Comparison of ENCODE assay signal across 14 cellular contexts in the genomic region with DNA sequence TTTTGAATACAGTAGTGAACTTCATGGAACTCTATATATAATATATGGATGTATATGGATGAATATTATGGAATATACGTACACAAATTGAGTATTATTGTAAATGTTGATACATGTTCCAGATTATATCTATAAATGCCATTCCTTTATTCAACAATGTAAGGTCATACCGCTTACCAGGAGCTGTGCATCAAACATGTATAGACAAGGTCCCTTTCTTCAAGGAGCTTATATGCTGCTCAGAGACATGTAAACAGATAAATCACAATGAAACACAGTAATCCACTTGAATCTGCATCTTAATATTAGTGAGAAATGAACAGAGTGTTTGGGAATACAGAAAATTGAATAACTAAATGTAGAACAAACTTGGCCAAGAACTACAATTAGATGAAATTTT. TPM values are rescaled to one million over a fixed set of nuclear protein-coding genes. Genes with fewer than 3 reads are reported as not detected.
DNase-seq lines count a peak whose midpoint lies in the region; TF ChIP-seq lines count a peak whose summit lies in the region.
"Had no signal": no experiment of that assay in that cellular context is flagged by ENCODE, and none has a peak within 500 bp of the region (broad histone marks: within the 10 kb centered on the region; RNA-seq: fewer than 3 reads in every experiment).

No MANE protein-coding gene starts in this region.

- H3K4me2 ChIP-seq in Loucy (ENCODE audit: low read depth, low read length, poor library complexity, severe bottlenecking), result peak overlapping the region; percentile 90
- peak overlapping the region; percentile 77 for H3K4me2 ChIP-seq in mammary epithelial cell (ENCODE audit: insufficient read depth, low read depth, low read length)

- H3K4me1 ChIP-seq in Caco-2 (peaks cover 11% of the 10 kb centered on the region), Loucy (ENCODE audit: insufficient read depth, low read length, poor library complexity, severe bottlenecking) (peaks cover 27% of the 10 kb centered on the region), mammary epithelial cell (ENCODE audit: insufficient read depth, low read length) (peaks cover 15% of the 10 kb centered on the region)

- peaks cover 40% of the 10 kb centered on the region for H3K79me2 ChIP-seq in Loucy (ENCODE audit: insufficient read depth, low read length)
- H3K79me2 ChIP-seq in mammary epithelial cell (ENCODE audit: insufficient read depth, low read length), result peaks cover 38% of the 10 kb centered on the region

- no peaks in the 10 kb centered on the region for H3K36me3 ChIP-seq in Caco-2 (ENCODE audit: control insufficient read depth, insufficient read depth, low read length)
- H3K36me3 ChIP-seq in Loucy (ENCODE audit: insufficient read depth, low read length), result no peaks in the 10 kb centered on the region
- H3K36me3 ChIP-seq in mammary epithelial cell (ENCODE audit: insufficient read depth, low read length), result peaks cover 2% of the 10 kb centered on the region
- H3K36me3 ChIP-seq: left lung, suprapubic skin had no signal

- H3K27me3 ChIP-seq in Caco-2 (replicated peaks; ENCODE audit: control insufficient read depth, insufficient read depth, low read length), result no peaks in the 10 kb centered on the region
- peaks cover 53% of the 10 kb centered on the region for H3K27me3 ChIP-seq in Loucy (ENCODE audit: insufficient read depth, low read length, poor library complexity, severe bottlenecking)
- H3K27me3 ChIP-seq in mammary epithelial cell (ENCODE audit: insufficient read depth, low read length), result no peaks in the 10 kb centered on the region
- H3K27me3 ChIP-seq: suprapubic skin had no signal

- H3K27ac Mint-ChIP-seq in Caco-2 (ENCODE audit: unreplicated experiment), result no peak overlapping the region
- H3K27ac Mint-ChIP-seq in nephron, result peak overlapping the region in 1 of 3 experiments; percentile 95

- dilution Hi-C loops in mammary epithelial cell (cut with HindIII; ENCODE audit: low sequenced_read_pairs), result no loop called here

- WGBS in mammary epithelial cell (ENCODE audit: low coverage, missing lambda C conversion rate), result 72% methylated on average over 2 of the region's 2 CpGs

- H3K9me2 ChIP-seq in Loucy (replicated peaks; ENCODE audit: low read depth, low read length), result no peaks in the 10 kb centered on the region

- H3K9me3 Mint-ChIP-seq in Caco-2 (ENCODE audit: unreplicated experiment) (peaks cover 27% of the 10 kb centered on the region), nephron (peaks cover 19% of the 10 kb centered on the region)

- DNase-seq in Caco-2 (no peak), mammary epithelial cell (no peak), NCI-H510A (lab: John Stamatoyannopoulos, UW) (no peak), DMS153 (lab: John Stamatoyannopoulos, UW) (no peak), NCI-H345 treated with DMSO at 0.1 percent for 48 hours (lab: John Stamatoyannopoulos, UW; ENCODE audit: unreplicated experiment) (no peak)
- DNase-seq: activated CD4-positive, CD25-positive, alpha-beta regulatory T cell; activated effector memory CD4-positive, alpha-beta T cell treated with Interleukin-2 at 50 U/mL for 16 hours; KBM-7; left lung; NCI-H2029 treated with DMSO at 0.1 percent for 48 hours; occipital lobe had no signal

- peak overlapping the region; percentile 97; the same call in 1 of the 2 replicates for H2AFZ ChIP-seq in Loucy (ENCODE audit: low read length)
- H2AFZ ChIP-seq in mammary epithelial cell (ENCODE audit: low read depth, low read length), result peak overlapping the region; percentile 43

- CTCF ChIA-PET in Caco-2 (lab: Charles Lee) (no interaction called here), mammary epithelial cell (lab: Charles Lee; ENCODE audit: low non-redundant PET) (interaction anchor here (0.8 kb wide), 1 partner anchor 45 kb away, joined by 5 read pairs; no protein-coding TSS in a partner anchor)

- no peak overlapping the region for H3K9ac ChIP-seq in Loucy (ENCODE audit: low read depth, low read length, poor library complexity, severe bottlenecking)
- no peak overlapping the region for H3K9ac ChIP-seq in mammary epithelial cell (ENCODE audit: insufficient read depth, low read length)

- no peaks in the 10 kb centered on the region for H3K4me1 Mint-ChIP-seq in Caco-2 (ENCODE audit: low read depth, unreplicated experiment)
- H3K4me1 Mint-ChIP-seq in nephron, result peaks cover 16% of the 10 kb centered on the region

- H3K4me3 ChIP-seq in Caco-2 (ENCODE audit: low read depth, low read length), result no peak overlapping the region
- no peak overlapping the region for H3K4me3 ChIP-seq in Loucy (ENCODE audit: low read length, poor library complexity, severe bottlenecking)
- no peak overlapping the region for H3K4me3 ChIP-seq in mammary epithelial cell (replicated peaks in 1 of 3; ENCODE audit: insufficient read depth in 1 of 3, low read depth in 2 of 3, low read length in 3 of 3)

- in situ Hi-C loops in mammary epithelial cell (cut with MboI; ENCODE audit: low sequenced_read_pairs in 2 of 2), result no loop called here

- H3K36me3 Mint-ChIP-seq in Caco-2 (ENCODE audit: insufficient read depth, unreplicated experiment), result peaks cover 10% of the 10 kb centered on the region
- peaks cover 16% of the 10 kb centered on the region for H3K36me3 Mint-ChIP-seq in nephron (ENCODE audit: low read depth)

- H3F3A ChIP-seq in Loucy (ENCODE audit: low read depth), result no peaks in the 10 kb centered on the region

- H4K20me1 ChIP-seq in Loucy (ENCODE audit: insufficient read depth, low read length, poor library complexity, severe bottlenecking) (peaks cover 30% of the 10 kb centered on the region), mammary epithelial cell (ENCODE audit: insufficient read depth, low read length) (no peaks in the 10 kb centered on the region)

- intact Hi-C loops in Caco-2 (cut with micrococcal nuclease; ENCODE audit: unreplicated experiment) (no loop called here), mammary epithelial cell (cut with micrococcal nuclease) (no loop called here)

- H3K9me3 ChIP-seq in Caco-2 (no peaks in the 10 kb centered on the region; the same call in 1 of the 2 replicates), Loucy (ENCODE audit: insufficient read depth, low read depth, low read length) (peaks cover 9% of the 10 kb centered on the region; the same call in 1 of the 2 replicates), mammary epithelial cell (replicated peaks; ENCODE audit: insufficient read depth, low read length) (peaks cover 7% of the 10 kb centered on the region)

- TF ChIP-seq CTCF in Caco-2 (IDR thresholded peaks at IDR 0.05; ENCODE audit: insufficient read depth in 1 of 2, low read depth in 1 of 2, low read length in 1 of 2, severe bottlenecking in 1 of 2, unreplicated experiment in 1 of 2) (no peak), Loucy (conservative IDR thresholded peaks at IDR 0.05; ENCODE audit: low read length) (no peak), mammary epithelial cell (conservative IDR thresholded peaks at IDR 0.05 in 1 of 2, IDR thresholded peaks at IDR 0.05 in 1 of 2; ENCODE audit: extremely low read depth in 1 of 2, insufficient read depth in 1 of 2, low read depth in 1 of 2, low read length in 2 of 2) (no peak), nephron (IDR thresholded peaks at IDR 0.05; ENCODE audit: unreplicated experiment in 3 of 3) (no peak)

- POLR2A ChIA-PET in Caco-2 (lab: Charles Lee), result no interaction called here

- H3K27ac ChIP-seq in mammary epithelial cell (ENCODE audit: insufficient read depth, low read depth, low read length), result peak overlapping the region; percentile 96
- H3K27ac ChIP-seq: suprapubic skin had no signal

- peak overlapping the region; percentile 88 for H3K4me3 Mint-ChIP-seq in Caco-2 (ENCODE audit: unreplicated experiment)
- peak overlapping the region in 2 of 3 experiments; percentile 98 to 99 for H3K4me3 Mint-ChIP-seq in nephron

- no peaks in the 10 kb centered on the region for H3K27me3 Mint-ChIP-seq in Caco-2 (ENCODE audit: insufficient read depth, unreplicated experiment)
- peaks cover 5% of the 10 kb centered on the region for H3K27me3 Mint-ChIP-seq in nephron (ENCODE audit: low read depth)

- no TSS peak for BruUV-seq in Caco-2 (replicated peaks; lab: Mats Ljungman, UMichigan)
- BruUV-seq in mammary epithelial cell (replicated peaks; lab: Mats Ljungman, UMichigan), result no TSS peak

RNA-seq across cellular contexts. Expression of a gene that starts 0.9 kb away (rescaled TPM):
- total RNA-seq in Caco-2 (2022) (116 and 123 TPM in 2 replicates), mammary epithelial cell (10 to 100 TPM; 14.7 to 63.5 TPM)
- polyA plus RNA-seq in mammary epithelial cell, result 44.8 TPM
- polyA minus RNA-seq in mammary epithelial cell, result 5.2 TPM
